ENCODE assay signal across 8 cellular contexts in genomic region chr19:21603431-21604153, GRCh38.
DNase-seq lines count a peak whose midpoint lies in the region; ATAC-seq and TF ChIP-seq lines count a peak whose summit lies in the region.

No MANE protein-coding gene starts in this region.

- H3K9me3 Mint-ChIP-seq in Calu3 (ENCODE audit: low read depth, unreplicated experiment): peaks cover 2% of the 10 kb centered on the region

- H3K27ac Mint-ChIP-seq in Calu3 (ENCODE audit: unreplicated experiment): peak overlapping the region; percentile 20

- CTCF ChIA-PET in Calu3 (lab: Charles Lee) (no interaction called here), Panc1 (lab: Charles Lee) (no interaction called here)

- peak overlapping the region; percentile 81 for H3K27ac ChIP-seq in Panc1 (ENCODE audit: low read length)
- H3K27ac ChIP-seq in ovary: peak overlapping the region; percentile 54 to 74

- no peaks in the 10 kb centered on the region for H3K4me1 Mint-ChIP-seq in Calu3 (ENCODE audit: low read depth, unreplicated experiment)

- DNase-seq in Calu3 (no peak), Panc1 (ENCODE audit: low read depth, low spot score) (no peak), erythroblast (lab: John Stamatoyannopoulos, UW) (peak; percentile 31 to 51), ovary (no peak), NCI-H1092 (lab: John Stamatoyannopoulos, UW) (no peak), NCI-H1048 (lab: John Stamatoyannopoulos, UW) (no peak)

- peak overlapping the region; percentile 59 for H3K4me3 Mint-ChIP-seq in Calu3 (ENCODE audit: low read depth, unreplicated experiment)

- intact Hi-C loops in Calu3 (cut with micrococcal nuclease; ENCODE audit: unreplicated experiment) (no loop called here), Panc1 (cut with micrococcal nuclease; ENCODE audit: unreplicated experiment) (no loop called here), ovary (cut with DNase I) (no loop called here)

- H3K36me3 ChIP-seq in Panc1 (ENCODE audit: control insufficient read depth, insufficient read depth, low read length): no peaks in the 10 kb centered on the region
- H3K36me3 ChIP-seq in ovary: no peaks in the 10 kb centered on the region

- H3K36me3 Mint-ChIP-seq in Calu3 (ENCODE audit: insufficient read depth, unreplicated experiment): peaks cover 5% of the 10 kb centered on the region

- BruUV-seq in Calu3 (replicated peaks; lab: Mats Ljungman, UMichigan): no TSS peak
- BruUV-seq in Panc1 (replicated peaks; lab: Mats Ljungman, UMichigan): no TSS peak

- TF ChIP-seq POLR2A in erythroblast (IDR thresholded peaks at IDR 0.05; ENCODE audit: low read length): no peak
- no peak for TF ChIP-seq POLR2A in ovary (IDR thresholded peaks at IDR 0.05)

- H3K27me3 Mint-ChIP-seq in Calu3 (ENCODE audit: unreplicated experiment): no peaks in the 10 kb centered on the region

- ATAC-seq in Panc1 (peak; percentile 73), GM19455 (IDR thresholded peaks at IDR 0.05; ENCODE audit: unreplicated experiment) (no peak), HG02678 (IDR thresholded peaks at IDR 0.05; ENCODE audit: unreplicated experiment) (no peak)

- TF ChIP-seq EP300 in ovary (IDR thresholded peaks at IDR 0.05): no peak

- H3K27me3 ChIP-seq in Panc1 (ENCODE audit: control insufficient read depth, insufficient read depth, low read length) (no peaks in the 10 kb centered on the region), ovary (no peaks in the 10 kb centered on the region)

- in situ Hi-C loops in Panc1 (cut with HindIII; ENCODE audit: low pct_unique_long_range_greater_than_20kb, low sequenced_read_pairs): no loop called here

- H3K4me1 ChIP-seq in Panc1 (ENCODE audit: control insufficient read depth, insufficient read depth, low read length) (peaks cover 8% of the 10 kb centered on the region), ovary (ENCODE audit: insufficient read depth) (peaks cover 16% of the 10 kb centered on the region)

- H3K9me3 ChIP-seq in Panc1 (ENCODE audit: control insufficient read depth, insufficient read depth, low read depth, low read length): no peaks in the 10 kb centered on the region
- H3K9me3 ChIP-seq in ovary: no peaks in the 10 kb centered on the region

- H3K4me3 ChIP-seq in Panc1 (ENCODE audit: low read depth in 2 of 2, low read length in 2 of 2) (peak overlapping the region; percentile 16 to 39; a peak in 3 of 4 replicates), ovary (no peak overlapping the region)

- WGBS in ovary, 3 donors: 25 to 26% (median 25%) methylated on average over 7 of the region's 7 CpGs

- no peak for TF ChIP-seq CTCF in Calu3 (IDR thresholded peaks at IDR 0.05; ENCODE audit: unreplicated experiment)
- no peak for TF ChIP-seq CTCF in Panc1 (IDR thresholded peaks at IDR 0.05)
- no peak for TF ChIP-seq CTCF in ovary (IDR thresholded peaks at IDR 0.05)

- POLR2A ChIA-PET in Panc1 (lab: Charles Lee): no interaction called here

Comparison
In these comparisons a context has a peak if more than half of its experiments do, and no peak if none do; other contexts are left out.
1. DNase-seq: peak in erythroblast (2 of 2); none in Calu3 (single experiment), Panc1 (single experiment), ovary (0 of 5), NCI-H1092 (single experiment) and NCI-H1048 (single experiment).